ENCODE assay signal across 10 cellular contexts in genomic region chr6:127971945-127972391, GRCh38.
A peak's percentile ranks its signal among the peaks of the same experiment; 100 is the strongest.
DNase-seq lines count a peak whose midpoint lies in the region; ATAC-seq and TF ChIP-seq lines count a peak whose summit lies in the region.
"Had no signal": no experiment of that assay in that cellular context is flagged by ENCODE, and none has a peak within 500 bp of the region (broad histone marks: within the 10 kb centered on the region; RNA-seq: fewer than 3 reads in every experiment).

No MANE protein-coding gene starts in this region.

- H3K4me3 ChIP-seq in fibroblast of the aortic adventitia (ENCODE audit: low read depth, low read length) (no peak overlapping the region), thymus (ENCODE audit: low read length) (peak overlapping the region; percentile 45), esophagus muscularis mucosa (no peak overlapping the region), upper lobe of left lung (no peak overlapping the region)
- H3K4me3 ChIP-seq: A549 had no signal

- intact Hi-C loops in activated CD4-positive, alpha-beta memory T cell treated with anti-CD3 and anti-CD28 coated beads for 36 hours (cut with micrococcal nuclease), result loop anchor here (1.0 to 10.0 kb wide), 14 partner anchors 21 to 685 kb away; partner anchors contain the start of gene THEMIS
- intact Hi-C loops in esophagus muscularis mucosa (cut with DNase I), result no loop called here

- TF ChIP-seq CTCF in fibroblast of the aortic adventitia (IDR thresholded peaks at IDR 0.05; ENCODE audit: insufficient read depth, low read length), result no peak
- no peak for TF ChIP-seq CTCF in esophagus muscularis mucosa (IDR thresholded peaks at IDR 0.05)
- TF ChIP-seq CTCF in upper lobe of left lung (IDR thresholded peaks at IDR 0.05), result no peak

- H3K4me3 Mint-ChIP-seq in activated CD4-positive, alpha-beta memory T cell treated with anti-CD3 and anti-CD28 coated beads for 36 hours, result peak overlapping the region; percentile 73
- H3K4me3 Mint-ChIP-seq: naive B cell had no signal

- peaks cover 48% of the 10 kb centered on the region for H3K4me1 Mint-ChIP-seq in activated CD4-positive, alpha-beta memory T cell treated with anti-CD3 and anti-CD28 coated beads for 36 hours (ENCODE audit: low read depth)
- H3K4me1 Mint-ChIP-seq: naive B cell had no signal

- DNase-seq in activated CD4-positive, CD25-positive, alpha-beta regulatory T cell treated with anti-CD3 and anti-CD28 coated beads, Interleukin-2, amount 50 U/mL, for 72 hours, result no peak
- peak; percentile 59 for DNase-seq in activated CD4-positive, alpha-beta memory T cell treated with anti-CD3 and anti-CD28 coated beads for 36 hours
- peak; percentile 71 for DNase-seq in fibroblast of the aortic adventitia (ENCODE audit: low read depth)
- no peak for DNase-seq in esophagus muscularis mucosa (ENCODE audit: extremely low spot score)
- DNase-seq in upper lobe of left lung, result no peak
- DNase-seq: naive B cell had no signal

- H3K27me3 Mint-ChIP-seq in activated CD4-positive, alpha-beta memory T cell treated with anti-CD3 and anti-CD28 coated beads for 36 hours, result no peaks in the 10 kb centered on the region
- H3K27me3 Mint-ChIP-seq: naive B cell had no signal

- peaks cover 7% of the 10 kb centered on the region for H3K4me1 ChIP-seq in thymus (ENCODE audit: control insufficient read depth, insufficient read depth, low read length)
- no peaks in the 10 kb centered on the region for H3K4me1 ChIP-seq in esophagus muscularis mucosa
- H3K4me1 ChIP-seq in upper lobe of left lung, result no peaks in the 10 kb centered on the region
- H3K4me1 ChIP-seq: A549 had no signal

- peak overlapping the region; percentile 88 for H3K27ac Mint-ChIP-seq in activated CD4-positive, alpha-beta memory T cell treated with anti-CD3 and anti-CD28 coated beads for 36 hours

- TF ChIP-seq POLR2A in esophagus muscularis mucosa (IDR thresholded peaks at IDR 0.05; ENCODE audit: low read depth), result no peak
- peak in 1 of 4 donors; percentile 28 for TF ChIP-seq POLR2A in upper lobe of left lung (IDR thresholded peaks at IDR 0.05)

- no peaks in the 10 kb centered on the region for H3K36me3 ChIP-seq in thymus (ENCODE audit: control insufficient read depth, insufficient read depth)
- peaks cover 7 to 80% (median 49%) of the 10 kb centered on the region in 4 donors for H3K36me3 ChIP-seq in esophagus muscularis mucosa
- peaks cover 0 to 60% (median 8%) of the 10 kb centered on the region in 4 donors for H3K36me3 ChIP-seq in upper lobe of left lung

- POLR2A ChIA-PET in activated CD4-positive, alpha-beta memory T cell treated with anti-CD3 and anti-CD28 coated beads for 36 hours (lab: Charles Lee), result interaction anchor here (0.6 to 1.2 kb wide), 6 partner anchors 18 to 93 kb away, joined by 3 to 5 read pairs (median 3); partner anchors contain the start of gene THEMIS

- CTCF ChIA-PET in activated CD4-positive, alpha-beta memory T cell treated with anti-CD3 and anti-CD28 coated beads for 36 hours (lab: Charles Lee), result interaction anchor here (1.0 to 3.3 kb wide), 2 partner anchors 65 to 117 kb away, joined by 5 to 22 read pairs; no protein-coding TSS in a partner anchor

- no peaks in the 10 kb centered on the region for H3K27me3 ChIP-seq in thymus (ENCODE audit: control insufficient read depth, insufficient read depth)
- H3K27me3 ChIP-seq in esophagus muscularis mucosa, result no peaks in the 10 kb centered on the region
- no peaks in the 10 kb centered on the region for H3K27me3 ChIP-seq in upper lobe of left lung

- no peak for TF ChIP-seq EP300 in esophagus muscularis mucosa (IDR thresholded peaks at IDR 0.05)
- no peak for TF ChIP-seq EP300 in upper lobe of left lung (IDR thresholded peaks at IDR 0.05)

- peaks cover 3% of the 10 kb centered on the region for H3K36me3 Mint-ChIP-seq in activated CD4-positive, alpha-beta memory T cell treated with anti-CD3 and anti-CD28 coated beads for 36 hours

- peak; percentile 88 to 89 for ATAC-seq in activated CD4-positive, CD25-positive, alpha-beta regulatory T cell treated with anti-CD3 and anti-CD28 coated beads, Interleukin-2, amount 50 U/mL, for 24 hours
- ATAC-seq in HG03571 (IDR thresholded peaks at IDR 0.05; ENCODE audit: unreplicated experiment) (no peak), upper lobe of left lung (ENCODE audit: low FRiP score in 2 of 2) (no peak)
- ATAC-seq: A549 had no signal

- WGBS in thymus, result 9% methylated on average over 4 of the region's 4 CpGs
- 91% methylated on average over 4 of the region's 4 CpGs for WGBS in esophagus muscularis mucosa
- WGBS in upper lobe of left lung, 2 donors, result 75 to 78% methylated on average over 4 of the region's 4 CpGs

- H3K9me3 ChIP-seq in thymus (ENCODE audit: control insufficient read depth), result no peaks in the 10 kb centered on the region
- H3K9me3 ChIP-seq in esophagus muscularis mucosa, result no peaks in the 10 kb centered on the region
- no peaks in the 10 kb centered on the region for H3K9me3 ChIP-seq in upper lobe of left lung
- H3K9me3 ChIP-seq: A549 had no signal

- H3K27ac ChIP-seq in thymus (ENCODE audit: low read depth) (peak overlapping the region; percentile 95), esophagus muscularis mucosa (replicated peaks in 1 of 4) (no peak overlapping the region), upper lobe of left lung (no peak overlapping the region)
- H3K27ac ChIP-seq: A549 had no signal

- H3K9me3 Mint-ChIP-seq in activated CD4-positive, alpha-beta memory T cell treated with anti-CD3 and anti-CD28 coated beads for 36 hours, result no peaks in the 10 kb centered on the region
- H3K9me3 Mint-ChIP-seq: naive B cell had no signal

Comparison
In these comparisons a context has a peak if more than half of its experiments do, and no peak if none do; other contexts are left out.
1. ATAC-seq: peak in activated CD4-positive, CD25-positive, alpha-beta regulatory T cell treated with anti-CD3 and anti-CD28 coated beads, Interleukin-2, amount 50 U/mL, for 24 hours (2 of 2); none in HG03571 (single experiment) and upper lobe of left lung (0 of 2).
2. DNase-seq: peak in activated CD4-positive, alpha-beta memory T cell treated with anti-CD3 and anti-CD28 coated beads for 36 hours (single experiment) and fibroblast of the aortic adventitia (single experiment); none in activated CD4-positive, CD25-positive, alpha-beta regulatory T cell treated with anti-CD3 and anti-CD28 coated beads, Interleukin-2, amount 50 U/mL, for 72 hours (single experiment), esophagus muscularis mucosa (single experiment) and upper lobe of left lung (0 of 2).